18 cellular contexts compared by ENCODE assay signal in the genomic region with DNA sequence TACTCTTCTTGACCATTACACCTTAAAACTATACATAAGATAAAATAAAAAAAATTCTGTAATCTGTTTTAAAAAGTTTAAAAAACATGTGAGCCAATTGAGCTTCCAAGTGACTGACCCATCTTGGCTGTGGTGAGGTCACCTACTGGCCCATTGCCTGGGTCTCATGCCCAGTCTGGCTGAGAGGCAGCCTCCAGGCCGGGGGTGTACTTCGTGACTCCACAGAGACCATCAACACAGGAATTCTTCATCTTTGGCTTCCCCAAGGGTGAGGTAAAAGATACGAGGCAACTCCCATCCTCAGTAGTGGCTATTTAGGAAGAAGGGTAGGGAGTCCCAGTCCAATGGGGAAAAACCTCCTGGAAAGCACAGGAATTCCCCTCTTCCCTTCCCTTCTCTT.
DNase-seq lines count a peak whose midpoint lies in the region; ATAC-seq and TF ChIP-seq lines count a peak whose summit lies in the region.
"Had no signal": no experiment of that assay in that cellular context is flagged by ENCODE, and none has a peak within 500 bp of the region (broad histone marks: within the 10 kb centered on the region; RNA-seq: fewer than 3 reads in every experiment).

No MANE protein-coding gene starts in this region.

- H3K4me3 ChIP-seq in AG10803 (ENCODE audit: low read length) (no peak overlapping the region), MG63 (no peak overlapping the region), fibroblast of mammary gland (ENCODE audit: control insufficient read depth, low read depth, low read length) (no peak overlapping the region), WERI-Rb-1 (ENCODE audit: low read depth, low read length) (no peak overlapping the region)
- H3K4me3 ChIP-seq: gastrocnemius medialis, sigmoid colon had no signal

- TF ChIP-seq CTCF in AG10803 (conservative IDR thresholded peaks at IDR 0.05; ENCODE audit: low read length) = no peak
- TF ChIP-seq CTCF in fibroblast of mammary gland (conservative IDR thresholded peaks at IDR 0.05; ENCODE audit: control insufficient read depth, insufficient read depth, low read depth, low read length) = no peak
- TF ChIP-seq CTCF in WERI-Rb-1 (IDR thresholded peaks at IDR 0.05; ENCODE audit: low read depth, low read length) = no peak

- ATAC-seq in HG02623 (IDR thresholded peaks at IDR 0.05; ENCODE audit: unreplicated experiment) = no peak
- ATAC-seq: activated CD4-positive, CD25-positive, alpha-beta regulatory T cell treated with anti-CD3 and anti-CD28 coated beads, Interleukin-2, amount 50 U/mL, for 24 hours; gastrocnemius medialis; T-helper 17 cell had no signal

- no peak overlapping the region for H3K27ac ChIP-seq in WERI-Rb-1
- H3K27ac ChIP-seq: gastrocnemius medialis, KMS-11, sigmoid colon had no signal

- H3K27me3 ChIP-seq in MG63 = no peaks in the 10 kb centered on the region
- H3K27me3 ChIP-seq in WERI-Rb-1 (ENCODE audit: insufficient read depth, low read depth, severe bottlenecking) = no peaks in the 10 kb centered on the region
- H3K27me3 ChIP-seq: gastrocnemius medialis, sigmoid colon had no signal

- H3K9me3 ChIP-seq in MG63 (peaks cover 4% of the 10 kb centered on the region; the same call in 1 of the 2 replicates), WERI-Rb-1 (ENCODE audit: severe bottlenecking) (no peaks in the 10 kb centered on the region)
- H3K9me3 ChIP-seq: gastrocnemius medialis, sigmoid colon had no signal

- no peaks in the 10 kb centered on the region for H3K36me3 ChIP-seq in MG63
- H3K36me3 ChIP-seq in WERI-Rb-1 = no peaks in the 10 kb centered on the region
- H3K36me3 ChIP-seq: gastrocnemius medialis, sigmoid colon had no signal

- peak; percentile 63 for DNase-seq in AG10803 (ENCODE audit: low read depth)
- peak; percentile 87 for DNase-seq in MG63
- peak; percentile 72 for DNase-seq in fibroblast of mammary gland (ENCODE audit: low read depth)
- peak; percentile 89 for DNase-seq in pons (ENCODE audit: low spot score)
- DNase-seq in activated gamma-delta T cell (lab: John Stamatoyannopoulos, UW) = no peak
- DNase-seq in NCI-H524 (lab: John Stamatoyannopoulos, UW) = no peak
- DNase-seq in WERI-Rb-1 = no peak
- DNase-seq: activated naive CD4-positive, alpha-beta T cell treated with Interleukin-2 at 50 U/mL for 16 hours; gastrocnemius medialis; mesendoderm; NCI-H1417; sigmoid colon; stimulated activated CD4-positive, alpha-beta T cell treated with anti-CD3 and anti-CD28 coated beads, Interleukin-4, amount 100 ng/mL, for 1 hour; T-helper 17 cell; trophoblast cell had no signal

Comparison
In these comparisons a context has a peak if more than half of its experiments do, and no peak if none do; other contexts are left out.
1. DNase-seq: peak in AG10803 (single experiment), MG63 (single experiment), fibroblast of mammary gland (single experiment) and pons (single experiment); none in activated gamma-delta T cell (single experiment), NCI-H524 (0 of 2) and WERI-Rb-1 (single experiment).